In genomic region chr17:40703652-40704051, GRCh38 we compare ENCODE assay signal across 20 cellular contexts. TPM values are rescaled to one million over a fixed set of nuclear protein-coding genes. Genes with fewer than 3 reads are reported as not detected.
A peak's percentile ranks its signal among the peaks of the same experiment; 100 is the strongest.
DNase-seq lines count a peak whose midpoint lies in the region; ATAC-seq, FAIRE-seq and TF ChIP-seq lines count a peak whose summit lies in the region.
"Had no signal": no experiment of that assay in that cellular context is flagged by ENCODE, and none has a peak within 500 bp of the region (broad histone marks: within the 10 kb centered on the region; RNA-seq: fewer than 3 reads in every experiment).

KRT24 (minus strand) TSS chr17:40703752; CDS start chr17:40703693, 59 bp downstream.

- DNase-seq in PC-9 (no peak), bronchial epithelial cell (ENCODE audit: low read depth) (peak; percentile 39), progenitor cell of endocrine pancreas (ENCODE audit: low spot score, unreplicated experiment) (no peak)
- DNase-seq in activated CD4-positive, CD25-positive, alpha-beta regulatory T cell (lab: John Stamatoyannopoulos, UW), result no peak
- DNase-seq: CD8-positive, alpha-beta T cell; COR-L47; DMS153; DND-41; GF-D8; HCEC 1CT; HFFc6 had no signal

- H3K27me3 ChIP-seq in PC-9 (ENCODE audit: insufficient read depth, low read depth) (no peaks in the 10 kb centered on the region), bronchial epithelial cell (ENCODE audit: control insufficient read depth, insufficient read depth, low read length) (peaks cover 2% of the 10 kb centered on the region), gastroesophageal sphincter (peaks cover 36% of the 10 kb centered on the region)

- 33 to 36% methylated on average over 6 to 7 of the region's 7 CpGs for WGBS in gastroesophageal sphincter (ENCODE audit: low coverage in 1 of 2), 2 donors

- H3K9me2 ChIP-seq in PC-9 (ENCODE audit: insufficient read depth), result no peaks in the 10 kb centered on the region

- H3K27ac ChIP-seq in PC-9, result peak within 1 kb of the TSS; percentile 68; the same call in 1 of the 2 replicates
- no peak within 1 kb of the TSS for H3K27ac ChIP-seq in gastroesophageal sphincter

- peaks cover 23% of the 10 kb centered on the region for H3F3A ChIP-seq in PC-9 (ENCODE audit: insufficient read depth, low read depth)

- no peak for FAIRE-seq in bronchial epithelial cell (lab: Jason Lieb, UNC)
- FAIRE-seq: D721Med, HTR-8/SVneo had no signal

- TF ChIP-seq EP300 in gastroesophageal sphincter (IDR thresholded peaks at IDR 0.05), result no peak

- H3K27ac Mint-ChIP-seq in progenitor cell of endocrine pancreas, result peak within 1 kb of the TSS; percentile 45
- H3K27ac Mint-ChIP-seq: CD8-positive, alpha-beta T cell; HFFc6 had no signal

- H3K9me3 Mint-ChIP-seq in progenitor cell of endocrine pancreas (ENCODE audit: low read depth), result no peaks in the 10 kb centered on the region
- H3K9me3 Mint-ChIP-seq: CD8-positive, alpha-beta T cell; HFFc6 had no signal

- no peaks in the 10 kb centered on the region for H3K36me3 ChIP-seq in PC-9 (ENCODE audit: low read depth)
- no peaks in the 10 kb centered on the region for H3K36me3 ChIP-seq in bronchial epithelial cell (ENCODE audit: control insufficient read depth, insufficient read depth, low read length)
- no peaks in the 10 kb centered on the region for H3K36me3 ChIP-seq in gastroesophageal sphincter

- no peak within 1 kb of the TSS for H2AFZ ChIP-seq in PC-9

- H3K27me3 Mint-ChIP-seq in progenitor cell of endocrine pancreas, result peaks cover 2% of the 10 kb centered on the region

- TF ChIP-seq CTCF in PC-9 (conservative IDR thresholded peaks at IDR 0.05), result no peak
- TF ChIP-seq CTCF in bronchial epithelial cell (IDR thresholded peaks at IDR 0.05; ENCODE audit: insufficient read depth, low read length, severe bottlenecking), result no peak
- TF ChIP-seq CTCF in progenitor cell of endocrine pancreas (IDR thresholded peaks at IDR 0.05; ENCODE audit: unreplicated experiment), result no peak
- no peak for TF ChIP-seq CTCF in gastroesophageal sphincter (IDR thresholded peaks at IDR 0.05)

- no peaks in the 10 kb centered on the region for H3K79me2 ChIP-seq in PC-9 (ENCODE audit: low read depth)

- H4K20me1 ChIP-seq in PC-9 (ENCODE audit: insufficient read depth), result no peaks in the 10 kb centered on the region

- BruUV-seq in PC-9 (replicated peaks; lab: Mats Ljungman, UMichigan), result no TSS peak

- POLR2A ChIA-PET in PC-9 (lab: Charles Lee; ENCODE audit: unreplicated experiment), result no interaction called here

- no peak within 1 kb of the TSS for H3K4me3 Mint-ChIP-seq in progenitor cell of endocrine pancreas (ENCODE audit: low read depth)
- H3K4me3 Mint-ChIP-seq: CD8-positive, alpha-beta T cell; HFFc6 had no signal

- H3K4me2 ChIP-seq in PC-9, result peak within 1 kb of the TSS; percentile 25; the same call in 1 of the 2 replicates

- no peak within 1 kb of the TSS for H3K4me3 ChIP-seq in PC-9
- no peak within 1 kb of the TSS for H3K4me3 ChIP-seq in bronchial epithelial cell (ENCODE audit: low read depth, low read length)
- H3K4me3 ChIP-seq in gastroesophageal sphincter, result no peak within 1 kb of the TSS

- H3K4me1 ChIP-seq in PC-9 (replicated peaks; ENCODE audit: insufficient read depth), result peaks cover 48% of the 10 kb centered on the region
- peaks cover 0 to 11% (median 0%) of the 10 kb centered on the region in 3 donors for H3K4me1 ChIP-seq in gastroesophageal sphincter

- H3K4me1 Mint-ChIP-seq in progenitor cell of endocrine pancreas (ENCODE audit: low read depth), result no peaks in the 10 kb centered on the region

- ATAC-seq in esophagus mucosa (peak; percentile 61), gastroesophageal sphincter (no peak), HG03135 (IDR thresholded peaks at IDR 0.05; ENCODE audit: unreplicated experiment) (no peak)
- ATAC-seq: CD8-positive, alpha-beta T cell; HepG2 had no signal

- no peak for TF ChIP-seq POLR2A in gastroesophageal sphincter (IDR thresholded peaks at IDR 0.05)

- H3K36me3 Mint-ChIP-seq in progenitor cell of endocrine pancreas (ENCODE audit: insufficient read depth), result no peaks in the 10 kb centered on the region
- H3K36me3 Mint-ChIP-seq: CD14-positive monocyte; CD8-positive, alpha-beta T cell had no signal

- CTCF ChIA-PET in PC-9 (lab: Charles Lee), result no interaction called here

- intact Hi-C loops in PC-9 (cut with micrococcal nuclease; ENCODE audit: unreplicated experiment), result no loop called here

- H3K9me3 ChIP-seq in PC-9 (ENCODE audit: insufficient read depth, low read depth) (no peaks in the 10 kb centered on the region), gastroesophageal sphincter (no peaks in the 10 kb centered on the region)

RNA-seq across cellular contexts. Expression of gene KRT24, which starts in this region (rescaled TPM):
- not detected in 2 replicates for total RNA-seq in PC-9 (2021)
- 1.6 and 9.1 TPM in 2 replicates for total RNA-seq in bronchial epithelial cell
- 10.0 TPM for total RNA-seq in esophagus mucosa
- total RNA-seq in progenitor cell of endocrine pancreas, result not detected in 2 replicates
- total RNA-seq in gastroesophageal sphincter, result 10 to 100 TPM in 1 of 4 donors, 1 to 10 TPM in 2, not detected in 1; 1.1 to 14.7 (median 1.2) TPM
- total RNA-seq: A673; CD8-positive, alpha-beta T cell; H4; HepG2; HFFc6 had no signal
